9 cellular contexts compared by ENCODE assay signal in the genomic region with DNA sequence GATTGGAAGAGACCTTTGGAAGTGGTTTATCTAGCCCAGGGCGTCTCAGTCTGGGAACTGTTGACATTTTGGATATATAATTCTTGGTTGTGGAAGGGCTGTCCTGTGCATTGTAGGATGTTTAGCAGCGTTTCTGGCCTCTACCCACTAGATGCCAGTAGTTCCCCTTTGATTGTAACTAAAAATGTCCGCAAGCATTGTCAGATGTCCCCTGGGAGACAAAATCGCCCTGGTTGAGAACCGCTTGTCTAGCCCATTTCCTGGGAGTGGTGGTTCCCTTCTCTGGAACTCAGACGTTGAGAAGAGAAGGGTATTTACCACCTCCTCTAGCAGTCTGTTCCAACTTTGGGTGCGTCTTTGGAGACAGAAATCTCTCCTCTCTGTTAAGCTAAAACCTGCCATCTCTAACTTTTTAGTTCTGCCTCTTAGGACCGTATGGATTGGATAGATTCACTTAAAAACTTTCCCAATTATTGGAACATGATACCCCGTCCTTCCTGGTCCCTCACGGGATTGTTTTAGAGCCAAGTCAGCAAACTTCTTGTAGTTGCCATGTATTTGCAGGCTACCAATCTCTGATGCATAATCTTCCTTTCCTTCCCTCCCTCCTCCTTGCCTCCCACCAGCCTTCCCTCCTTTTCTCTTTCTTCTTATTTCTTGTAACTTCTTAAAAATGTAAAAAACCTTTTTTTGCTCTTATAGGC. TPM values are rescaled to one million over a fixed set of nuclear protein-coding genes. Genes with fewer than 3 reads are reported as not detected.
DNase-seq lines count a peak whose midpoint lies in the region; ATAC-seq and TF ChIP-seq lines count a peak whose summit lies in the region.
"Had no signal": no experiment of that assay in that cellular context is flagged by ENCODE, and none has a peak within 500 bp of the region (broad histone marks: within the 10 kb centered on the region; RNA-seq: fewer than 3 reads in every experiment).

No MANE protein-coding gene starts in this region.

- DNase-seq in CD14-positive monocyte (ENCODE audit: low spot score) (no peak), coronary artery (ENCODE audit: low spot score) (no peak), pons (ENCODE audit: low spot score) (peak; percentile 69), GDM1 (lab: John Stamatoyannopoulos, UW) (no peak), dedifferentiated amniotic fluid mesenchymal stem cell (ENCODE audit: extremely low spot score) (no peak), kidney glomerular epithelial cell (lab: John Stamatoyannopoulos, UW) (no peak)

- H3K27ac Mint-ChIP-seq in CD14-positive monocyte = peak overlapping the region; percentile 24 to 84 (median 58)
- H3K27ac Mint-ChIP-seq: stimulated activated naive CD8-positive, alpha-beta T cell treated with anti-CD3 and anti-CD28 coated beads, Interleukin-15, Interleukin-2, amounts not matched to agents 100 ng/mL and 50 ng/mL, for 24 hours had no signal

- intact Hi-C loops in CD14-positive monocyte (cut with micrococcal nuclease) = loop anchor here in 1 of 2 donors (10.0 kb wide), 1 partner anchor 445 kb away; a partner anchor contains a TSS

- peak; percentile 74 for ATAC-seq in GM19035 (IDR thresholded peaks at IDR 0.05; ENCODE audit: unreplicated experiment)
- ATAC-seq in HG03460 (IDR thresholded peaks at IDR 0.05; ENCODE audit: unreplicated experiment) = peak; percentile 59

- peaks cover 16% of the 10 kb centered on the region for H3K4me1 Mint-ChIP-seq in CD14-positive monocyte

- H3K9me3 Mint-ChIP-seq in CD14-positive monocyte = no peaks in the 10 kb centered on the region
- H3K9me3 Mint-ChIP-seq: stimulated activated naive CD8-positive, alpha-beta T cell treated with anti-CD3 and anti-CD28 coated beads, Interleukin-15, Interleukin-2, amounts not matched to agents 100 ng/mL and 50 ng/mL, for 24 hours had no signal

- H3K4me3 Mint-ChIP-seq in CD14-positive monocyte = no peak overlapping the region
- H3K4me3 Mint-ChIP-seq: stimulated activated naive CD8-positive, alpha-beta T cell treated with anti-CD3 and anti-CD28 coated beads, Interleukin-15, Interleukin-2, amounts not matched to agents 100 ng/mL and 50 ng/mL, for 24 hours had no signal

- no peak for TF ChIP-seq CTCF in CD14-positive monocyte (IDR thresholded peaks at IDR 0.05)
- peak; percentile 24 for TF ChIP-seq CTCF in coronary artery (IDR thresholded peaks at IDR 0.05)

- H3K4me3 ChIP-seq in coronary artery = peak overlapping the region; percentile 40

- peaks cover 42% of the 10 kb centered on the region in 2 donors for H3K36me3 Mint-ChIP-seq in CD14-positive monocyte

- H3K27me3 Mint-ChIP-seq in CD14-positive monocyte (ENCODE audit: low read depth in 3 of 3) = no peaks in the 10 kb centered on the region
- H3K27me3 Mint-ChIP-seq: stimulated activated naive CD8-positive, alpha-beta T cell treated with anti-CD3 and anti-CD28 coated beads, Interleukin-15, Interleukin-2, amounts not matched to agents 100 ng/mL and 50 ng/mL, for 24 hours had no signal

- H3K27ac ChIP-seq in coronary artery = peak overlapping the region; percentile 60 to 68

RNA-seq across cellular contexts. Expression of a gene that starts 13.9 kb away (rescaled TPM):
- 10 to 100 TPM; 92.8 to 96.4 TPM for polyA plus RNA-seq in CD14-positive monocyte
